ENCODE assay signal across 1 cellular context in genomic region chr9:130282000-130282700, GRCh38.
TF ChIP-seq lines count a peak whose summit lies in the region.

No MANE protein-coding gene starts in this region.

TF ChIP-seq in liver, 16 proteins besides CTCF, POLR2A, EP300 and RAD21 (continued from another document):
- TF ChIP-seq ZBTB33 (IDR thresholded peaks at IDR 0.05), result no peak
- no peak for TF ChIP-seq HNF4A (conservative IDR thresholded peaks at IDR 0.05)
- no peak for TF ChIP-seq FOXA1 (IDR thresholded peaks at IDR 0.05)
- TF ChIP-seq RXRA (IDR thresholded peaks at IDR 0.05), result no peak
- no peak for TF ChIP-seq NR2F2 (IDR thresholded peaks at IDR 0.05)
- no peak for TF ChIP-seq SP1 (IDR thresholded peaks at IDR 0.05)
- TF ChIP-seq REST (IDR thresholded peaks at IDR 0.05), result no peak
- no peak for TF ChIP-seq TAF1 (conservative IDR thresholded peaks at IDR 0.05)
